ENCODE assay signal across 1 cellular context in genomic region chr1:240189386-240189989, GRCh38.
TF ChIP-seq lines count a peak whose summit lies in the region.

No MANE protein-coding gene starts in this region.

TF ChIP-seq in SK-N-SH treated with all-trans-retinoic acid at 6 μM for 48 hours, 23 proteins besides CTCF, POLR2A, EP300 and RAD21 (continued from another document):
- TF ChIP-seq CREB5 (CRISPR knock-in tag; IDR thresholded peaks at IDR 0.05; ENCODE audit: low read depth) (no peak), CSDC2 (CRISPR knock-in tag; IDR thresholded peaks at IDR 0.05) (no peak), RARB (CRISPR knock-in tag; IDR thresholded peaks at IDR 0.05) (no peak), ZFP3 (CRISPR knock-in tag; IDR thresholded peaks at IDR 0.05) (no peak), ZNF8 (CRISPR knock-in tag; IDR thresholded peaks at IDR 0.05) (no peak)
TF ChIP-seq in SK-N-SH treated with all-trans-retinoic acid at 6 μM for 48 hours: peak in this region for 0.
